In the genomic region with DNA sequence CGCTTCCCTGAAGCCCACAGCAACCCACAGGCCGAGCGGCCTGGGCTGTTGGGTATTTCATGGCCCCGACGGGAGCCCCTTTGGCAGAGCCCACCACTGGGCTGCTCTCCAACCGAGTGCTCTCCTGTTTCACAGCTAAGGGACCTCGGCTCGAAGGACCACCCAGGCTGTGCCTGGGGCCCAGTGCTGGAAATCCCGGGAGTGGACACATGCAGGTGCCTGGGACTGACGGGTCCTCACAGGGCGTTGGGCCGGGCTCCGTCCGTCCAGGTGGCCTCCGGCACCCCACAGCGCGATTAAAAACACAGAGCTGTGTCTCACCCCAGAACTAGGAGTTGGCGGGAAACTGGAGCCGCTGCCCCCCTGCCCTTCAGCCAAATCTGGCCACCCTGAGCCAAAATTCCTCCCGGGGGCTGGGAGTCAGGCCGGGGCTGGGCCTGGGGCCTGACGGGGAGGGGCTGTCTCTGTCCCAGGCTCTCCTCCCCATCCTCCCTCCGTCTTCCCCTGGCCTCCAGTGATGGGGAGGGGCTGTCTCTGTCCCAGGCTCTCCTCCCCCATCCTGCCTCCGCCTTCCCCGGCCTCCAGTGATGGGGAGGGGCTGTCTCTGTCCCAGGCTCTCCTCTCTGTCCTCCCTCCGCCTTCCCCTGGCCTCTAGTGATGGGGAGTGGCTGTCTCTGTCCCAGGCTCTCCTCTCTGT, we compare ENCODE assay signal across 28 cellular contexts. TPM values are rescaled to one million over a fixed set of nuclear protein-coding genes. Genes with fewer than 3 reads are reported as not detected.
DNase-seq lines count a peak whose midpoint lies in the region; ATAC-seq and TF ChIP-seq lines count a peak whose summit lies in the region.
"Had no signal": no experiment of that assay in that cellular context is flagged by ENCODE, and none has a peak within 500 bp of the region (broad histone marks: within the 10 kb centered on the region; RNA-seq: fewer than 3 reads in every experiment).

No MANE protein-coding gene starts in this region.

- no peak overlapping the region for H2AFZ ChIP-seq in neural progenitor cell (replicated peaks)

- no peak for TF ChIP-seq CTCF in natural killer cell (IDR thresholded peaks at IDR 0.05)
- TF ChIP-seq CTCF in endodermal cell (conservative IDR thresholded peaks at IDR 0.05): no peak
- no peak for TF ChIP-seq CTCF in neural progenitor cell (IDR thresholded peaks at IDR 0.05)

- H4K20me1 ChIP-seq in neural progenitor cell (ENCODE audit: low read depth): no peaks in the 10 kb centered on the region

- H3K9ac ChIP-seq in endodermal cell (ENCODE audit: extremely low read depth, low read length, poor library complexity, severe bottlenecking) (no peak overlapping the region), neural progenitor cell (no peak overlapping the region)
- H3K9ac ChIP-seq: KMS-11 had no signal

- H3K9me3 Mint-ChIP-seq in natural killer cell treated with Interleukin-12 subunit alpha and Interleukin-12 subunit beta and Interleukin-15 and Interleukin-18, amount 100 ng/mL, for 72 hours: no peaks in the 10 kb centered on the region
- H3K9me3 Mint-ChIP-seq in natural killer cell (no peaks in the 10 kb centered on the region), endodermal cell (no peaks in the 10 kb centered on the region), neural progenitor cell (no peaks in the 10 kb centered on the region)
- H3K9me3 Mint-ChIP-seq: activated T-cell treated with anti-CD3 and anti-CD28 coated beads, Interleukin-2, amount 50 U/mL, for 72 hours; CD4-positive, alpha-beta memory T cell had no signal

- H3K27ac Mint-ChIP-seq in natural killer cell treated with Interleukin-12 subunit alpha and Interleukin-12 subunit beta and Interleukin-15 and Interleukin-18, amount 100 ng/mL, for 72 hours: no peak overlapping the region
- H3K27ac Mint-ChIP-seq in natural killer cell (no peak overlapping the region), endodermal cell (no peak overlapping the region), neural progenitor cell (no peak overlapping the region)
- H3K27ac Mint-ChIP-seq: activated CD8-positive, alpha-beta memory T cell treated with anti-CD3 and anti-CD28 coated beads, Interleukin-2, amount 10 ng/mL, durations not matched to agents 7 days and 5 days; activated T-cell treated with anti-CD3 and anti-CD28 coated beads, Interleukin-2, amount 50 U/mL, for 72 hours; CD4-positive, alpha-beta memory T cell had no signal

- intact Hi-C loops in natural killer cell (cut with micrococcal nuclease) (no loop called here), aorta (cut with DNase I) (no loop called here)

- H3K36me3 Mint-ChIP-seq in natural killer cell treated with Interleukin-12 subunit alpha and Interleukin-12 subunit beta and Interleukin-15 and Interleukin-18, amount 100 ng/mL, for 72 hours: no peaks in the 10 kb centered on the region
- H3K36me3 Mint-ChIP-seq in natural killer cell (no peaks in the 10 kb centered on the region), endodermal cell (ENCODE audit: low read depth) (no peaks in the 10 kb centered on the region), neural progenitor cell (peaks cover 3% of the 10 kb centered on the region)
- H3K36me3 Mint-ChIP-seq: activated CD8-positive, alpha-beta memory T cell treated with anti-CD3 and anti-CD28 coated beads, Interleukin-2, amount 10 ng/mL, durations not matched to agents 7 days and 5 days; CD4-positive, alpha-beta memory T cell had no signal

- peaks cover 9 to 11% of the 10 kb centered on the region in 2 donors for H3K27me3 Mint-ChIP-seq in natural killer cell treated with Interleukin-12 subunit alpha and Interleukin-12 subunit beta and Interleukin-15 and Interleukin-18, amount 100 ng/mL, for 72 hours
- H3K27me3 Mint-ChIP-seq in natural killer cell (ENCODE audit: low read depth in 2 of 2): peaks cover 0 to 9% of the 10 kb centered on the region in 2 donors
- peaks cover 2% of the 10 kb centered on the region for H3K27me3 Mint-ChIP-seq in endodermal cell (ENCODE audit: insufficient read depth)
- peaks cover 12% of the 10 kb centered on the region for H3K27me3 Mint-ChIP-seq in neural progenitor cell (ENCODE audit: insufficient read depth, low read depth)

- H3K36me3 ChIP-seq in endodermal cell (ENCODE audit: control insufficient read depth, insufficient read depth, low read length) (no peaks in the 10 kb centered on the region), neural progenitor cell (no peaks in the 10 kb centered on the region), aorta (ENCODE audit: control insufficient read depth in 1 of 2, insufficient read depth in 2 of 2, low read length in 1 of 2) (no peaks in the 10 kb centered on the region)
- H3K36me3 ChIP-seq: spleen had no signal

- H3K4me1 ChIP-seq in endodermal cell (ENCODE audit: control insufficient read depth, insufficient read depth, low read length): no peaks in the 10 kb centered on the region
- H3K4me1 ChIP-seq in neural progenitor cell: peaks cover 16% of the 10 kb centered on the region
- H3K4me1 ChIP-seq in aorta (ENCODE audit: control insufficient read depth in 1 of 2, insufficient read depth in 2 of 2, low read length in 2 of 2): no peaks in the 10 kb centered on the region

- peak overlapping the region; percentile 53 for H3K4me2 ChIP-seq in neural progenitor cell

- no peak overlapping the region for H3K4me3 ChIP-seq in endodermal cell (ENCODE audit: low read length)
- H3K4me3 ChIP-seq in neural progenitor cell: no peak overlapping the region
- no peak overlapping the region for H3K4me3 ChIP-seq in aorta (ENCODE audit: low read length in 2 of 2)
- H3K4me3 ChIP-seq: GM12878, heart left ventricle, spleen had no signal

- peak; percentile 25 for DNase-seq in natural killer cell treated with Interleukin-12 subunit alpha and Interleukin-12 subunit beta and Interleukin-15 and Interleukin-18, amount 100 ng/mL, for 72 hours (ENCODE audit: low spot score)
- DNase-seq in natural killer cell (no peak), endodermal cell (peak; percentile 62), neural progenitor cell (ENCODE audit: low spot score) (peak; percentile 65), aorta (no peak), NCI-H446 treated with DMSO at 0.1 percent for 48 hours (lab: John Stamatoyannopoulos, UW) (no peak)
- DNase-seq: activated CD4-positive, alpha-beta T cell treated with anti-CD3 and anti-CD28 coated beads, Interleukin-2, amount 50 U/mL, for 1 hour; activated CD8-positive, alpha-beta memory T cell treated with anti-CD3 and anti-CD28 coated beads, Interleukin-2, amount 10 ng/mL, durations not matched to agents 7 days and 5 days; activated naive CD4-positive, alpha-beta T cell; activated T-cell treated with anti-CD3 and anti-CD28 coated beads, Interleukin-2, amount 50 U/mL, for 72 hours; AML-193; CD4-positive, alpha-beta memory T cell; DMS 273 treated with DMSO at 0.1 percent for 48 hours; effector memory CD4-positive, alpha-beta T cell; erythroblast; kidney glomerular epithelial cell; NCI-H1417 treated with DMSO at 0.1 percent for 48 hours; NCI-H2081; NCI-H2227 treated with DMSO at 0.1 percent for 48 hours; spleen; stimulated activated CD4-positive, alpha-beta T cell treated with anti-CD3 and anti-CD28 coated beads, Interleukin-2, amount 100 ng/mL, for 48 hours had no signal

- H3K27ac ChIP-seq in endodermal cell (ENCODE audit: low read depth, low read length) (no peak overlapping the region), neural progenitor cell (no peak overlapping the region), aorta (ENCODE audit: low read depth in 1 of 2, low read length in 2 of 2) (no peak overlapping the region)
- H3K27ac ChIP-seq: KMS-11, spleen had no signal

- no peaks in the 10 kb centered on the region for H3K79me2 ChIP-seq in neural progenitor cell (ENCODE audit: low read depth)

- ATAC-seq in natural killer cell treated with Interleukin-12 subunit alpha and Interleukin-12 subunit beta and Interleukin-15 and Interleukin-18, amount 100 ng/mL, for 72 hours: no peak
- ATAC-seq in natural killer cell (no peak), aorta (ENCODE audit: low FRiP score) (peak; percentile 1), GM21737 (IDR thresholded peaks at IDR 0.05; ENCODE audit: unreplicated experiment) (no peak), HG02981 (IDR thresholded peaks at IDR 0.05; ENCODE audit: unreplicated experiment) (no peak)
- ATAC-seq: activated CD8-positive, alpha-beta memory T cell treated with anti-CD3 and anti-CD28 coated beads, Interleukin-2, amount 10 ng/mL, durations not matched to agents 7 days and 5 days; activated T-cell treated with anti-CD3 and anti-CD28 coated beads, Interleukin-2, amount 50 U/mL, for 72 hours; GM12878 had no signal

- no peaks in the 10 kb centered on the region for H3K9me3 ChIP-seq in endodermal cell (ENCODE audit: control insufficient read depth, low read length)
- H3K9me3 ChIP-seq in neural progenitor cell (ENCODE audit: low read depth): no peaks in the 10 kb centered on the region
- no peaks in the 10 kb centered on the region for H3K9me3 ChIP-seq in aorta (ENCODE audit: control insufficient read depth, low read length)
- H3K9me3 ChIP-seq: heart left ventricle, spleen had no signal

- H3K27me3 ChIP-seq in endodermal cell (ENCODE audit: control insufficient read depth, insufficient read depth, low read length, poor library complexity, severe bottlenecking) (no peaks in the 10 kb centered on the region), neural progenitor cell (no peaks in the 10 kb centered on the region), aorta (ENCODE audit: control insufficient read depth in 1 of 2, insufficient read depth in 2 of 2, low read length in 1 of 2) (no peaks in the 10 kb centered on the region)

- H3K4me3 Mint-ChIP-seq in natural killer cell treated with Interleukin-12 subunit alpha and Interleukin-12 subunit beta and Interleukin-15 and Interleukin-18, amount 100 ng/mL, for 72 hours: no peak overlapping the region
- H3K4me3 Mint-ChIP-seq in natural killer cell (no peak overlapping the region), endodermal cell (no peak overlapping the region), neural progenitor cell (no peak overlapping the region)
- H3K4me3 Mint-ChIP-seq: activated CD8-positive, alpha-beta memory T cell treated with anti-CD3 and anti-CD28 coated beads, Interleukin-2, amount 10 ng/mL, durations not matched to agents 7 days and 5 days; activated T-cell treated with anti-CD3 and anti-CD28 coated beads, Interleukin-2, amount 50 U/mL, for 72 hours; CD4-positive, alpha-beta memory T cell had no signal

- WGBS in endodermal cell (ENCODE audit: insufficient coverage in 1 of 2, insufficient read length in 1 of 2), 2 experiments: 46 to 75% methylated on average over 5 to 23 of the region's 26 CpGs
- 7 to 8% methylated on average over 19 to 26 of the region's 26 CpGs for WGBS in aorta, 2 donors

- peaks cover 6 to 8% of the 10 kb centered on the region in 2 donors for H3K4me1 Mint-ChIP-seq in natural killer cell treated with Interleukin-12 subunit alpha and Interleukin-12 subunit beta and Interleukin-15 and Interleukin-18, amount 100 ng/mL, for 72 hours (ENCODE audit: low read depth in 2 of 2)
- H3K4me1 Mint-ChIP-seq in natural killer cell (peaks cover 0 to 13% of the 10 kb centered on the region in 2 donors), endodermal cell (no peaks in the 10 kb centered on the region), neural progenitor cell (peaks cover 20% of the 10 kb centered on the region)
- H3K4me1 Mint-ChIP-seq: activated CD8-positive, alpha-beta memory T cell treated with anti-CD3 and anti-CD28 coated beads, Interleukin-2, amount 10 ng/mL, durations not matched to agents 7 days and 5 days had no signal

- H3F3A ChIP-seq in neural progenitor cell (ENCODE audit: low read depth): peaks cover 10% of the 10 kb centered on the region

RNA-seq across cellular contexts. Expression of a gene that starts 14.1 kb away (rescaled TPM):
- total RNA-seq in natural killer cell treated with Interleukin-12 subunit alpha and Interleukin-12 subunit beta and Interleukin-15 and Interleukin-18, amount 100 ng/mL, for 72 hours: not detected
- under 1 TPM in 1 of 3 donors, not detected in 2; 0.28 TPM for total RNA-seq in natural killer cell
- under 1 TPM in 1 of 2 donors, not detected in 1; 0.40 TPM for total RNA-seq in endodermal cell
- 0.53 TPM for polyA plus RNA-seq in endodermal cell (2013, experiment 1 of 2)
- polyA plus RNA-seq in endodermal cell (2013, experiment 2 of 2): 0.54 TPM
- 0.46 TPM in 1 of 2 replicates, not detected in the other for total RNA-seq in neural progenitor cell (ENCODE audit: low replicate concordance)
- total RNA-seq in aorta: not detected
- polyA plus RNA-seq in aorta: not detected
- total RNA-seq: bronchial epithelial cell; CD4-positive, alpha-beta memory T cell had no signal
- polyA plus RNA-seq: CD4-positive, alpha-beta memory T cell; spleen had no signal

RNA-seq across cellular contexts. Expression of a gene that starts 26.7 kb away (rescaled TPM):
- not detected for total RNA-seq in natural killer cell treated with Interleukin-12 subunit alpha and Interleukin-12 subunit beta and Interleukin-15 and Interleukin-18, amount 100 ng/mL, for 72 hours
- total RNA-seq in natural killer cell (not detected), endodermal cell (under 1 TPM; 0.46 to 0.48 TPM), neural progenitor cell (ENCODE audit: low replicate concordance) (0.19 TPM in 1 of 2 replicates, not detected in the other), aorta (not detected)
- polyA plus RNA-seq in endodermal cell (2013, experiment 1 of 2): 0.32 TPM
- polyA plus RNA-seq in endodermal cell (2013, experiment 2 of 2): 0.12 TPM
- not detected for polyA plus RNA-seq in aorta
- total RNA-seq: bronchial epithelial cell; CD4-positive, alpha-beta memory T cell; heart left ventricle; spleen had no signal
- polyA plus RNA-seq: adipose tissue; CD4-positive, alpha-beta memory T cell; heart left ventricle; spleen had no signal

RNA-seq across cellular contexts. Expression of a gene that starts 32.4 kb away (rescaled TPM):
- 10 to 100 TPM; 19.5 to 40.1 TPM for total RNA-seq in natural killer cell treated with Interleukin-12 subunit alpha and Interleukin-12 subunit beta and Interleukin-15 and Interleukin-18, amount 100 ng/mL, for 72 hours
- 10 to 100 TPM; 35.7 to 57.4 (median 51.5) TPM for total RNA-seq in natural killer cell
- 10 to 100 TPM; 31.5 to 37.6 TPM for total RNA-seq in endodermal cell
- polyA plus RNA-seq in endodermal cell (2013, experiment 1 of 2): 42.8 TPM
- polyA plus RNA-seq in endodermal cell (2013, experiment 2 of 2): 31.9 TPM
- 22.3 and 41.8 TPM in 2 replicates for total RNA-seq in neural progenitor cell (ENCODE audit: low replicate concordance)
- 10 to 100 TPM; 14.8 to 34.7 TPM for total RNA-seq in aorta
- 100 to 1,000 TPM in 1 of 2 donors, 10 to 100 TPM in 1; 15.7 to 133 TPM for polyA plus RNA-seq in aorta

RNA-seq across cellular contexts. Expression of a gene that starts 32.7 kb away (rescaled TPM):
- 10 to 100 TPM; 29.7 to 30.1 TPM for total RNA-seq in natural killer cell treated with Interleukin-12 subunit alpha and Interleukin-12 subunit beta and Interleukin-15 and Interleukin-18, amount 100 ng/mL, for 72 hours
- 10 to 100 TPM; 21.6 to 28.6 (median 23.3) TPM for total RNA-seq in natural killer cell
- total RNA-seq in endodermal cell: 10 to 100 TPM; 24.0 to 30.1 TPM
- polyA plus RNA-seq in endodermal cell (2013, experiment 1 of 2): 24.2 TPM
- 21.2 TPM for polyA plus RNA-seq in endodermal cell (2013, experiment 2 of 2)
- total RNA-seq in neural progenitor cell (ENCODE audit: low replicate concordance): 26.8 and 34.2 TPM in 2 replicates
- total RNA-seq in aorta: 10 to 100 TPM; 17.5 to 22.2 TPM
- 10 to 100 TPM; 12.0 to 25.9 TPM for polyA plus RNA-seq in aorta

RNA-seq across cellular contexts. Expression of a gene that starts 52.1 kb away (rescaled TPM):
- total RNA-seq in natural killer cell treated with Interleukin-12 subunit alpha and Interleukin-12 subunit beta and Interleukin-15 and Interleukin-18, amount 100 ng/mL, for 72 hours: under 1 TPM in 1 of 2 donors, not detected in 1; 0.56 TPM
- total RNA-seq in natural killer cell (10 to 100 TPM in 1 of 3 donors, 1 to 10 TPM in 2; 3.6 to 11.2 (median 6.3) TPM), endodermal cell (not detected), neural progenitor cell (ENCODE audit: low replicate concordance) (0.12 TPM in 1 of 2 replicates, not detected in the other), aorta (10 to 100 TPM in 1 of 2 donors, 1 to 10 TPM in 1; 9.9 to 15.8 TPM)
- 0.50 TPM for polyA plus RNA-seq in endodermal cell (2013, experiment 1 of 2)
- 0.12 TPM for polyA plus RNA-seq in endodermal cell (2013, experiment 2 of 2)
- 10 to 100 TPM in 1 of 2 donors, 1 to 10 TPM in 1; 4.5 to 22.5 TPM for polyA plus RNA-seq in aorta
- total RNA-seq: GM12878 had no signal

Comparison
In these comparisons a context has a peak if more than half of its experiments do, and no peak if none do; other contexts are left out.
1. DNase-seq: peak in natural killer cell treated with Interleukin-12 subunit alpha and Interleukin-12 subunit beta and Interleukin-15 and Interleukin-18, amount 100 ng/mL, for 72 hours (single experiment), endodermal cell (single experiment) and neural progenitor cell (single experiment); none in natural killer cell (single experiment), aorta (0 of 2) and NCI-H446 treated with DMSO at 0.1 percent for 48 hours (single experiment).